Comparison of ENCODE assay signal across 30 cellular contexts in genomic region chr10:77244746-77245145, GRCh38.
A peak's percentile ranks its signal among the peaks of the same experiment; 100 is the strongest.
DNase-seq lines count a peak whose midpoint lies in the region; ATAC-seq, FAIRE-seq and TF ChIP-seq lines count a peak whose summit lies in the region.
"Had no signal": no experiment of that assay in that cellular context is flagged by ENCODE, and none has a peak within 500 bp of the region (broad histone marks: within the 10 kb centered on the region; RNA-seq: fewer than 3 reads in every experiment).

No MANE protein-coding gene starts in this region.

- H3K4me1 ChIP-seq in muscle layer of colon (ENCODE audit: insufficient read depth, low read length) = peaks cover 98% of the 10 kb centered on the region
- H3K4me1 ChIP-seq in tibial artery = peaks cover 0 to 100% (median 62%) of the 10 kb centered on the region in 4 donors

- H3K4me3 ChIP-seq in muscle layer of colon (ENCODE audit: low read depth in 1 of 2, low read length in 2 of 2) (no peak overlapping the region), tibial artery (no peak overlapping the region)
- H3K4me3 ChIP-seq: body of pancreas, dorsolateral prefrontal cortex, GM12878, GM23248, lower lobe of right lung, mucosa of descending colon, tibial nerve had no signal

- H3K4me3 Mint-ChIP-seq in activated T-cell treated with anti-CD3 and anti-CD28 coated beads, Interleukin-2, amount 50 U/mL, for 72 hours = no peak overlapping the region
- no peak overlapping the region for H3K4me3 Mint-ChIP-seq in activated T-cell treated with anti-CD3 and anti-CD28 coated beads, Interleukin-2, amount 50 U/mL, for 24 hours
- H3K4me3 Mint-ChIP-seq: stimulated activated naive CD8-positive, alpha-beta T cell treated with anti-CD3 and anti-CD28 coated beads, Interleukin-15, amount 100 ng/mL, for 72 hours; T-helper 2 cell treated with Interferon-gamma antibody and Interleukin-4, amounts not matched to agents 5 μg/mL and 100 μg/mL, for 36 hours had no signal

- intact Hi-C loops in tibial artery (cut with DNase I; ENCODE audit: low total_unique reads) = no loop called here

- DNase-seq in ELF-1 (ENCODE audit: low read depth, low spot score) (peak; percentile 49), tibial artery (no peak)
- no peak for DNase-seq in activated T-cell treated with anti-CD3 and anti-CD28 coated beads, Interleukin-2, amount 50 U/mL, for 72 hours
- no peak for DNase-seq in stimulated activated CD4-positive, alpha-beta T cell treated with anti-CD3 and anti-CD28 coated beads, Interleukin-4, amount 100 ng/mL, for 1 hour
- DNase-seq in activated T-cell treated with anti-CD3 and anti-CD28 coated beads, Interleukin-2, amount 50 U/mL, for 24 hours = no peak
- DNase-seq: ACHN; activated CD4-positive, alpha-beta T cell treated with anti-CD3 and anti-CD28 coated beads for 4 hours; activated gamma-delta T cell treated with Interleukin-2 at 50 U/mL for 16 hours; activated T-cell treated with anti-CD3 and anti-CD28 coated beads, Interleukin-2, amount 50 U/mL, for 1 hour; body of pancreas; C1 segment of cervical spinal cord; DMS79 treated with DMSO at 0.1 percent for 48 hours; dorsolateral prefrontal cortex; head of caudate nucleus; lower lobe of right lung; mucosa of descending colon; NCI-H1417 treated with DMSO at 0.1 percent for 48 hours; NCI-H2081 treated with DMSO at 0.1 percent for 48 hours; NCI-H446 treated with DMSO at 0.1 percent for 48 hours; stimulated activated naive CD8-positive, alpha-beta T cell treated with anti-CD3 and anti-CD28 coated beads, Interleukin-15, amount 100 ng/mL, for 72 hours had no signal

- no peaks in the 10 kb centered on the region for H3K36me3 ChIP-seq in muscle layer of colon (ENCODE audit: insufficient read depth, low read length)
- H3K36me3 ChIP-seq in tibial artery = no peaks in the 10 kb centered on the region
- H3K36me3 ChIP-seq: lower lobe of right lung, tibial nerve had no signal

- no peaks in the 10 kb centered on the region for H3K36me3 Mint-ChIP-seq in activated T-cell treated with anti-CD3 and anti-CD28 coated beads, Interleukin-2, amount 50 U/mL, for 72 hours (ENCODE audit: insufficient read depth in 2 of 2)
- H3K36me3 Mint-ChIP-seq in activated T-cell treated with anti-CD3 and anti-CD28 coated beads, Interleukin-2, amount 50 U/mL, for 24 hours (ENCODE audit: low read depth) = no peaks in the 10 kb centered on the region

- H3K9ac ChIP-seq in muscle layer of colon (ENCODE audit: low read length) = peak overlapping the region; percentile 2
- H3K9ac ChIP-seq: GM23248 had no signal

- FAIRE-seq in endometrium (lab: Jason Lieb, UNC) = peak; percentile 68
- FAIRE-seq: endothelial cell of umbilical vein, GM12878 had no signal

- peaks cover 6% of the 10 kb centered on the region for H3K4me1 Mint-ChIP-seq in activated T-cell treated with anti-CD3 and anti-CD28 coated beads, Interleukin-2, amount 50 U/mL, for 72 hours (ENCODE audit: low read depth)
- H3K4me1 Mint-ChIP-seq in activated T-cell treated with anti-CD3 and anti-CD28 coated beads, Interleukin-2, amount 50 U/mL, for 24 hours (ENCODE audit: low read depth) = peaks cover 3% of the 10 kb centered on the region

- no peak for TF ChIP-seq CTCF in tibial artery (IDR thresholded peaks at IDR 0.05)

- H3K9me3 ChIP-seq in muscle layer of colon (ENCODE audit: low read length) (no peaks in the 10 kb centered on the region), tibial artery (no peaks in the 10 kb centered on the region)
- H3K9me3 ChIP-seq: body of pancreas, lower lobe of right lung, mucosa of descending colon, tibial nerve had no signal

- H3K27ac ChIP-seq in muscle layer of colon (ENCODE audit: low read depth, low read length) (peak overlapping the region; percentile 75), tibial artery (peak overlapping the region; percentile 66 to 82)
- H3K27ac ChIP-seq: body of pancreas, GM23248, lower lobe of right lung had no signal

- H3K27me3 Mint-ChIP-seq in activated T-cell treated with anti-CD3 and anti-CD28 coated beads, Interleukin-2, amount 50 U/mL, for 72 hours (ENCODE audit: low read depth) = no peaks in the 10 kb centered on the region
- H3K27me3 Mint-ChIP-seq in activated T-cell treated with anti-CD3 and anti-CD28 coated beads, Interleukin-2, amount 50 U/mL, for 24 hours = no peaks in the 10 kb centered on the region
- H3K27me3 Mint-ChIP-seq: stimulated activated naive CD8-positive, alpha-beta T cell treated with anti-CD3 and anti-CD28 coated beads, Interleukin-15, amount 100 ng/mL, for 72 hours had no signal

- H3K27me3 ChIP-seq in muscle layer of colon (ENCODE audit: control insufficient read depth in 1 of 2, insufficient read depth in 2 of 2, low read length in 2 of 2) = no peaks in the 10 kb centered on the region
- no peaks in the 10 kb centered on the region for H3K27me3 ChIP-seq in tibial artery
- H3K27me3 ChIP-seq: body of pancreas, dorsolateral prefrontal cortex, tibial nerve had no signal

- no peak for ATAC-seq in activated T-cell treated with anti-CD3 and anti-CD28 coated beads, Interleukin-2, amount 50 U/mL, for 72 hours (replicated peaks in 1 of 2)
- no peak for ATAC-seq in HG02678 (IDR thresholded peaks at IDR 0.05; ENCODE audit: unreplicated experiment)
- ATAC-seq: body of pancreas; GM12878; lower lobe of right lung; mucosa of descending colon; SK-N-SH treated with all-trans-retinoic acid at 6 μM for 48 hours; stimulated activated naive CD8-positive, alpha-beta T cell treated with anti-CD3 and anti-CD28 coated beads, Interleukin-15, amount 100 ng/mL, for 72 hours had no signal

- H3K27ac Mint-ChIP-seq in activated T-cell treated with anti-CD3 and anti-CD28 coated beads, Interleukin-2, amount 50 U/mL, for 72 hours = no peak overlapping the region
- no peak overlapping the region for H3K27ac Mint-ChIP-seq in activated T-cell treated with anti-CD3 and anti-CD28 coated beads, Interleukin-2, amount 50 U/mL, for 24 hours
- H3K27ac Mint-ChIP-seq: progenitor cell of endocrine pancreas; T-helper 2 cell treated with Interferon-gamma antibody and Interleukin-4, amounts not matched to agents 5 μg/mL and 100 μg/mL, for 36 hours had no signal

- no peaks in the 10 kb centered on the region for H3K9me3 Mint-ChIP-seq in activated T-cell treated with anti-CD3 and anti-CD28 coated beads, Interleukin-2, amount 50 U/mL, for 72 hours
- no peaks in the 10 kb centered on the region for H3K9me3 Mint-ChIP-seq in activated T-cell treated with anti-CD3 and anti-CD28 coated beads, Interleukin-2, amount 50 U/mL, for 24 hours
- H3K9me3 Mint-ChIP-seq: stimulated activated naive CD8-positive, alpha-beta T cell treated with anti-CD3 and anti-CD28 coated beads, Interleukin-15, amount 100 ng/mL, for 72 hours; T-helper 2 cell treated with Interferon-gamma antibody and Interleukin-4, amounts not matched to agents 5 μg/mL and 100 μg/mL, for 36 hours had no signal
